ENCODE assay signal across 8 cellular contexts in genomic region chr19:6740589-6741348, GRCh38. TPM values are rescaled to one million over a fixed set of nuclear protein-coding genes. Genes with fewer than 3 reads are reported as not detected.
DNase-seq lines count a peak whose midpoint lies in the region; ATAC-seq and TF ChIP-seq lines count a peak whose summit lies in the region.

No MANE protein-coding gene starts in this region.

- H3K4me1 Mint-ChIP-seq in central memory CD8-positive, alpha-beta T cell, result peaks cover 42% of the 10 kb centered on the region

- no TSS peak for BruUV-seq in PC-9 (replicated peaks; lab: Mats Ljungman, UMichigan)

- H3K4me1 ChIP-seq in PC-9 (replicated peaks; ENCODE audit: insufficient read depth), result peaks cover 58% of the 10 kb centered on the region
- H3K4me1 ChIP-seq in liver (ENCODE audit: control insufficient read depth in 4 of 4, insufficient read depth in 4 of 4, low read length in 3 of 4), result peaks cover 9 to 40% (median 33%) of the 10 kb centered on the region in 4 donors
- H3K4me1 ChIP-seq in suprapubic skin, result peaks cover 66% of the 10 kb centered on the region

- H3K9me3 ChIP-seq in PC-9 (ENCODE audit: insufficient read depth, low read depth), result no peaks in the 10 kb centered on the region
- no peaks in the 10 kb centered on the region for H3K9me3 ChIP-seq in liver (ENCODE audit: control insufficient read depth in 4 of 4, low read length in 3 of 4)
- no peaks in the 10 kb centered on the region for H3K9me3 ChIP-seq in suprapubic skin

- CTCF ChIA-PET in PC-9 (lab: Charles Lee), result no interaction called here

- DNase-seq in NCI-H146 (lab: John Stamatoyannopoulos, UW) (peak; percentile 15), NCI-H146 treated with DMSO at 0.1 percent for 48 hours (lab: John Stamatoyannopoulos, UW; ENCODE audit: unreplicated experiment) (no peak), PC-9 (peak; percentile 71 to 76), suprapubic skin (ENCODE audit: low spot score in 2 of 2) (peak in 1 of 2 donors; percentile 86), NCI-H2107 treated with DMSO at 0.1 percent for 48 hours (lab: John Stamatoyannopoulos, UW; ENCODE audit: unreplicated experiment) (no peak), SHP77 treated with DMSO at 0.1 percent for 48 hours (lab: John Stamatoyannopoulos, UW) (no peak)
- DNase-seq in central memory CD8-positive, alpha-beta T cell (ENCODE audit: low spot score in 2 of 2), result no peak

- H3K27me3 ChIP-seq in PC-9 (ENCODE audit: insufficient read depth, low read depth) (no peaks in the 10 kb centered on the region), liver (ENCODE audit: control insufficient read depth in 4 of 4, insufficient read depth in 4 of 4, low read length in 3 of 4) (no peaks in the 10 kb centered on the region), suprapubic skin (no peaks in the 10 kb centered on the region)

- peak overlapping the region; percentile 61 for H3K27ac ChIP-seq in PC-9
- H3K27ac ChIP-seq in liver (ENCODE audit: low read depth in 1 of 2, low read length in 2 of 2), result peak overlapping the region; percentile 77 to 83
- H3K27ac ChIP-seq in suprapubic skin, result peak overlapping the region; percentile 85

- H3K36me3 ChIP-seq in PC-9 (ENCODE audit: low read depth), result 0 out of 2 replicates have a peak, but pooled peaks cover 3% of the 10 kb centered on the region
- H3K36me3 ChIP-seq in liver (ENCODE audit: control insufficient read depth in 4 of 4, insufficient read depth in 3 of 4, low read depth in 1 of 4, low read length in 3 of 4), result peaks cover 0 to 4% (median 1%) of the 10 kb centered on the region in 4 donors
- H3K36me3 ChIP-seq in suprapubic skin, result peaks cover 16% of the 10 kb centered on the region

- H4K20me1 ChIP-seq in PC-9 (ENCODE audit: insufficient read depth), result 0 out of 2 replicates have a peak, but pooled peaks cover 5% of the 10 kb centered on the region

- POLR2A ChIA-PET in PC-9 (lab: Charles Lee; ENCODE audit: unreplicated experiment), result no interaction called here

- H3K27me3 Mint-ChIP-seq in central memory CD8-positive, alpha-beta T cell, result no peaks in the 10 kb centered on the region

- H3K9me2 ChIP-seq in PC-9 (ENCODE audit: insufficient read depth), result no peaks in the 10 kb centered on the region

- no peak for ATAC-seq in central memory CD8-positive, alpha-beta T cell (replicated peaks; ENCODE audit: extremely low read depth, poor library complexity, severe bottlenecking)

- intact Hi-C loops in PC-9 (cut with micrococcal nuclease; ENCODE audit: unreplicated experiment), result no loop called here

- TF ChIP-seq EP300 in suprapubic skin (IDR thresholded peaks at IDR 0.05), result no peak

- H3F3A ChIP-seq in PC-9 (ENCODE audit: insufficient read depth, low read depth), result peaks cover 61% of the 10 kb centered on the region

- peak overlapping the region; percentile 81 for H3K4me2 ChIP-seq in PC-9

- WGBS in liver, result 35% methylated on average over 46 of the region's 46 CpGs
- 4% methylated on average over 15 of the region's 46 CpGs for WGBS in suprapubic skin

- TF ChIP-seq CTCF in PC-9 (conservative IDR thresholded peaks at IDR 0.05) (no peak), liver (IDR thresholded peaks at IDR 0.05; ENCODE audit: low read depth, low read length, missing input control) (no peak), suprapubic skin (IDR thresholded peaks at IDR 0.05) (no peak)

- peaks cover 46% of the 10 kb centered on the region for H3K79me2 ChIP-seq in PC-9 (ENCODE audit: low read depth)

- TF ChIP-seq POLR2A in suprapubic skin (IDR thresholded peaks at IDR 0.05), result no peak

- no peaks in the 10 kb centered on the region for H3K9me3 Mint-ChIP-seq in central memory CD8-positive, alpha-beta T cell

- H3K4me3 Mint-ChIP-seq in central memory CD8-positive, alpha-beta T cell, result peak overlapping the region; percentile 89

- H3K4me3 ChIP-seq in PC-9, result peak overlapping the region; percentile 91
- H3K4me3 ChIP-seq in liver (ENCODE audit: low read depth in 1 of 3, low read length in 3 of 3), result peak overlapping the region; percentile 62 to 72 (median 67)
- H3K4me3 ChIP-seq in suprapubic skin, result peak overlapping the region; percentile 93

- no peak overlapping the region for H3K27ac Mint-ChIP-seq in central memory CD8-positive, alpha-beta T cell (ENCODE audit: low read depth)

- no peak overlapping the region for H2AFZ ChIP-seq in PC-9

- no peak for TF ChIP-seq RAD21 in liver (IDR thresholded peaks at IDR 0.05)

- H3K9ac ChIP-seq in liver (ENCODE audit: low read depth in 1 of 2, low read length in 2 of 2), result peak overlapping the region in 1 of 2 donors; percentile 56

- peaks cover 16% of the 10 kb centered on the region for H3K36me3 Mint-ChIP-seq in central memory CD8-positive, alpha-beta T cell (ENCODE audit: insufficient read depth)

TF ChIP-seq in liver, 16 proteins besides CTCF, POLR2A, EP300 and RAD21:
- TF ChIP-seq YY1 (IDR thresholded peaks at IDR 0.05) (no peak), ZBTB33 (IDR thresholded peaks at IDR 0.05) (no peak), FOXA1 (IDR thresholded peaks at IDR 0.05) (no peak), HNF4A (conservative IDR thresholded peaks at IDR 0.05) (no peak), HNF4G (IDR thresholded peaks at IDR 0.05) (no peak), SP1 (IDR thresholded peaks at IDR 0.05) (no peak), MAX (IDR thresholded peaks at IDR 0.05) (no peak)
TF ChIP-seq in liver: peak in this region for 0.

RNA-seq across cellular contexts. Expression of gene TRIP10, which starts 1.3 kb away (rescaled TPM):
- total RNA-seq in PC-9 (2021) (84.3 and 104 TPM in 2 replicates), liver (1 to 10 TPM; 6.1 to 9.9 TPM), suprapubic skin (10 to 100 TPM; 25.5 to 80.7 (median 40.5) TPM)
- polyA plus RNA-seq in liver, result 1 to 10 TPM; 3.4 to 8.7 TPM

RNA-seq across cellular contexts. Expression of gene GPR108, which starts 3.4 kb away (rescaled TPM):
- 58.3 and 66.8 TPM in 2 replicates for total RNA-seq in PC-9 (2021)
- 10 to 100 TPM; 17.2 to 28.9 TPM for total RNA-seq in liver
- polyA plus RNA-seq in liver, result 10 to 100 TPM; 32.0 to 34.2 TPM
- total RNA-seq in suprapubic skin, result 10 to 100 TPM; 52.9 to 72.7 (median 60.7) TPM

RNA-seq across cellular contexts. Expression of gene C3, which starts 20.3 kb away (rescaled TPM):
- total RNA-seq in PC-9 (2021) (130 and 132 TPM in 2 replicates), liver (1,000 to 10,000 TPM; 4,543 to 9,349 TPM), suprapubic skin (100 to 1,000 TPM in 2 of 4 donors, 10 to 100 TPM in 2; 55.3 to 109 (median 86.8) TPM)
- 1,000 to 10,000 TPM; 7,734 to 8,295 TPM for polyA plus RNA-seq in liver

RNA-seq across cellular contexts. Expression of gene SH2D3A, which starts 26.5 kb away (rescaled TPM):
- total RNA-seq in PC-9 (2021), result 43.3 and 43.4 TPM in 2 replicates
- 1 to 10 TPM in 1 of 2 donors, under 1 TPM in 1; 0.23 to 1.0 TPM for total RNA-seq in liver
- 1 to 10 TPM in 1 of 2 donors, under 1 TPM in 1; 0.54 to 1.0 TPM for polyA plus RNA-seq in liver
- total RNA-seq in suprapubic skin, result 10 to 100 TPM; 52.4 to 77.2 (median 66.8) TPM

RNA-seq across cellular contexts. Expression of gene VAV1, which starts 31.7 kb away (rescaled TPM):
- total RNA-seq in PC-9 (2021) (7.5 and 8.2 TPM in 2 replicates), liver (10 to 100 TPM in 1 of 2 donors, 1 to 10 TPM in 1; 6.3 to 13.3 TPM), suprapubic skin (1 to 10 TPM; 1.1 to 3.1 (median 1.2) TPM)
- polyA plus RNA-seq in liver, result 1 to 10 TPM in 1 of 2 donors, under 1 TPM in 1; 0.60 to 2.0 TPM

Comparison
In these comparisons a context has a peak if more than half of its experiments do, and no peak if none do; other contexts are left out.
1. DNase-seq: peak in NCI-H146 (single experiment) and PC-9 (2 of 2); none in NCI-H146 treated with DMSO at 0.1 percent for 48 hours (single experiment), central memory CD8-positive, alpha-beta T cell (0 of 2), NCI-H2107 treated with DMSO at 0.1 percent for 48 hours (single experiment) and SHP77 treated with DMSO at 0.1 percent for 48 hours (single experiment).
2. RNA of gene C3, which starts 20.3 kb away (total RNA-seq): 4,543 to 9,349 TPM in liver; 130 to 132 TPM in PC-9 and 55.3 to 109 TPM in suprapubic skin; every median in the first group is over 10 times any median in the second.
3. Peak in every context shown above with its lines, with median percentiles within 50 percentile points of each other: H3K27ac ChIP-seq and H3K4me3 ChIP-seq.